ENCODE assay signal across 33 cellular contexts in genomic region chr17:50310455-50311111, GRCh38. TPM values are rescaled to one million over a fixed set of nuclear protein-coding genes. Genes with fewer than 3 reads are reported as not detected.
DNase-seq lines count a peak whose midpoint lies in the region; ATAC-seq and TF ChIP-seq lines count a peak whose summit lies in the region.
"Had no signal": no experiment of that assay in that cellular context is flagged by ENCODE, and none has a peak within 500 bp of the region (broad histone marks: within the 10 kb centered on the region; RNA-seq: fewer than 3 reads in every experiment).

No MANE protein-coding gene starts in this region.

- peaks cover 28% of the 10 kb centered on the region for H3K4me1 Mint-ChIP-seq in activated CD8-positive, alpha-beta T cell treated with anti-CD3 and anti-CD28 coated beads for 36 hours (ENCODE audit: low read depth)
- H3K4me1 Mint-ChIP-seq in activated CD8-positive, alpha-beta T cell treated with anti-CD3 and anti-CD28 coated beads, Interleukin-2, amount 10 ng/mL, durations not matched to agents 7 days and 5 days (ENCODE audit: low read depth), result no peaks in the 10 kb centered on the region
- H3K4me1 Mint-ChIP-seq: activated B cell treated with CpG ODN at 0.5 μM for 24 hours had no signal

- ATAC-seq in activated CD8-positive, alpha-beta T cell treated with anti-CD3 and anti-CD28 coated beads for 36 hours, result no peak
- ATAC-seq in activated CD8-positive, alpha-beta T cell treated with anti-CD3 and anti-CD28 coated beads, Interleukin-2, amount 10 ng/mL, durations not matched to agents 7 days and 5 days, result no peak
- ATAC-seq in GM21528 (IDR thresholded peaks at IDR 0.05; ENCODE audit: low FRiP score, unreplicated experiment), result peak; percentile 11
- ATAC-seq in GM21526 (IDR thresholded peaks at IDR 0.05; ENCODE audit: low FRiP score, unreplicated experiment), result no peak
- ATAC-seq in HG03045 (IDR thresholded peaks at IDR 0.05; ENCODE audit: unreplicated experiment), result no peak
- ATAC-seq: CD8-positive, alpha-beta T cell; effector memory CD8-positive, alpha-beta T cell; esophagus mucosa; heart right ventricle; lower lobe of right lung; mucosa of descending colon; Right ventricle myocardium inferior had no signal

- H3K4me3 ChIP-seq in WERI-Rb-1 (ENCODE audit: low read depth, low read length) (no peak overlapping the region), iPS-20b (ENCODE audit: low read length) (no peak overlapping the region)
- H3K4me3 ChIP-seq: ascending aorta, heart right ventricle, lower lobe of right lung, mucosa of descending colon, ovary, PC-9, right atrium auricular region, spleen had no signal

- no peak for TF ChIP-seq CTCF in activated CD8-positive, alpha-beta T cell treated with anti-CD3 and anti-CD28 coated beads for 36 hours (IDR thresholded peaks at IDR 0.05)
- no peak for TF ChIP-seq CTCF in WERI-Rb-1 (IDR thresholded peaks at IDR 0.05; ENCODE audit: low read depth, low read length)

- CTCF ChIA-PET in activated CD8-positive, alpha-beta T cell treated with anti-CD3 and anti-CD28 coated beads for 36 hours (lab: Charles Lee), result interaction anchor here (2.0 to 5.2 kb wide), 2 partner anchors 110 to 216 kb away, joined by 9 to 36 read pairs; partner anchors contain the start of genes COL1A1 and PDK2
- CTCF ChIA-PET in activated CD8-positive, alpha-beta T cell treated with anti-CD3 and anti-CD28 coated beads, Interleukin-2, amount 10 ng/mL, durations not matched to agents 7 days and 5 days (lab: Charles Lee), result interaction anchor here (1.5 to 2.0 kb wide), 2 partner anchors 13 to 14 kb away, joined by 3 to 7 read pairs; no protein-coding TSS in a partner anchor

- H3K27ac ChIP-seq in WERI-Rb-1 (peak overlapping the region; percentile 43), iPS-20b (ENCODE audit: low read length) (peak overlapping the region; percentile 69)
- H3K27ac ChIP-seq: ascending aorta, heart right ventricle, lower lobe of right lung, ovary, PC-9, right atrium auricular region, spleen had no signal

- H3K27me3 Mint-ChIP-seq in activated CD8-positive, alpha-beta T cell treated with anti-CD3 and anti-CD28 coated beads for 36 hours, result peaks cover 17% of the 10 kb centered on the region
- H3K27me3 Mint-ChIP-seq in activated CD8-positive, alpha-beta T cell treated with anti-CD3 and anti-CD28 coated beads, Interleukin-2, amount 10 ng/mL, durations not matched to agents 7 days and 5 days (ENCODE audit: low read depth), result peaks cover 17% of the 10 kb centered on the region

- intact Hi-C loops in activated CD8-positive, alpha-beta T cell treated with anti-CD3 and anti-CD28 coated beads for 36 hours (cut with micrococcal nuclease), result no loop called here

- H3K27ac Mint-ChIP-seq in activated CD8-positive, alpha-beta T cell treated with anti-CD3 and anti-CD28 coated beads for 36 hours, result peak overlapping the region; percentile 64
- no peak overlapping the region for H3K27ac Mint-ChIP-seq in activated CD8-positive, alpha-beta T cell treated with anti-CD3 and anti-CD28 coated beads, Interleukin-2, amount 10 ng/mL, durations not matched to agents 7 days and 5 days
- H3K27ac Mint-ChIP-seq: activated B cell treated with CpG ODN at 0.5 μM for 24 hours; CD8-positive, alpha-beta T cell; effector memory CD8-positive, alpha-beta T cell; nephron progenitor cell had no signal

- H3K9me3 Mint-ChIP-seq in activated CD8-positive, alpha-beta T cell treated with anti-CD3 and anti-CD28 coated beads for 36 hours, result no peaks in the 10 kb centered on the region
- H3K9me3 Mint-ChIP-seq in activated CD8-positive, alpha-beta T cell treated with anti-CD3 and anti-CD28 coated beads, Interleukin-2, amount 10 ng/mL, durations not matched to agents 7 days and 5 days (ENCODE audit: insufficient read depth), result no peaks in the 10 kb centered on the region
- H3K9me3 Mint-ChIP-seq: activated B cell treated with CpG ODN at 0.5 μM for 24 hours; CD8-positive, alpha-beta T cell; effector memory CD8-positive, alpha-beta T cell had no signal

- H3K4me3 Mint-ChIP-seq in activated CD8-positive, alpha-beta T cell treated with anti-CD3 and anti-CD28 coated beads for 36 hours, result no peak overlapping the region
- no peak overlapping the region for H3K4me3 Mint-ChIP-seq in activated CD8-positive, alpha-beta T cell treated with anti-CD3 and anti-CD28 coated beads, Interleukin-2, amount 10 ng/mL, durations not matched to agents 7 days and 5 days
- H3K4me3 Mint-ChIP-seq: activated B cell treated with CpG ODN at 0.5 μM for 24 hours; activated naive CD8-positive, alpha-beta T cell; CD8-positive, alpha-beta T cell; effector memory CD8-positive, alpha-beta T cell; nephron progenitor cell had no signal

- POLR2A ChIA-PET in activated CD8-positive, alpha-beta T cell treated with anti-CD3 and anti-CD28 coated beads for 36 hours (lab: Charles Lee), result no interaction called here
- POLR2A ChIA-PET in activated CD8-positive, alpha-beta T cell treated with anti-CD3 and anti-CD28 coated beads, Interleukin-2, amount 10 ng/mL, durations not matched to agents 7 days and 5 days (lab: Charles Lee), result no interaction called here

- peaks cover 15% of the 10 kb centered on the region for H3K9me3 ChIP-seq in WERI-Rb-1 (ENCODE audit: severe bottlenecking)
- no peaks in the 10 kb centered on the region; the same call in 1 of the 2 replicates for H3K9me3 ChIP-seq in iPS-20b (ENCODE audit: insufficient read depth, low read depth, low read length)
- H3K9me3 ChIP-seq: ascending aorta, heart right ventricle, lower lobe of right lung, mucosa of descending colon, ovary, right atrium auricular region, spleen had no signal

- peaks cover 7% of the 10 kb centered on the region; the same call in 1 of the 2 replicates for H3K4me1 ChIP-seq in iPS-20b (ENCODE audit: insufficient read depth, low read length)
- H3K4me1 ChIP-seq: ascending aorta, lower lobe of right lung, right atrium auricular region, spleen had no signal

- DNase-seq in activated CD8-positive, alpha-beta T cell treated with anti-CD3 and anti-CD28 coated beads for 36 hours, result no peak
- no peak for DNase-seq in activated CD8-positive, alpha-beta T cell treated with anti-CD3 and anti-CD28 coated beads, Interleukin-2, amount 10 ng/mL, durations not matched to agents 7 days and 5 days
- DNase-seq in WERI-Rb-1 (no peak), SKM-1 treated with dmso at 0.1 percent for 144 hours (lab: John Stamatoyannopoulos, UW; ENCODE audit: unreplicated experiment) (no peak)
- DNase-seq: activated B cell treated with CpG ODN at 0.5 μM for 24 hours; activated T-cell treated with anti-CD3 and anti-CD28 coated beads, Interleukin-2, amount 50 U/mL, for 48 hours; caudate nucleus; CD8-positive, alpha-beta T cell; cortex of kidney; effector memory CD8-positive, alpha-beta T cell; foreskin fibroblast; heart right ventricle; kidney glomerular epithelial cell; lower lobe of right lung; mucosa of descending colon; NCI-H1092 treated with DMSO at 0.1 percent for 48 hours; NCI-H1930; NCI-H524 treated with DMSO at 0.1 percent for 48 hours; nephron progenitor cell; NK-92 treated with Interleukin-12 subunit alpha and Interleukin-12 subunit beta, amount 100 ng/mL, for 24 hours; PC-9; spleen; stimulated activated CD4-positive, alpha-beta T cell treated with anti-CD3 and anti-CD28 coated beads, Interleukin-2, amount 100 ng/mL, for 48 hours had no signal

- H3K27me3 ChIP-seq in WERI-Rb-1 (ENCODE audit: insufficient read depth, low read depth, severe bottlenecking), result no peaks in the 10 kb centered on the region
- no peaks in the 10 kb centered on the region for H3K27me3 ChIP-seq in iPS-20b (ENCODE audit: insufficient read depth, low read length)
- H3K27me3 ChIP-seq: ascending aorta, ovary, right atrium auricular region had no signal

- H3K36me3 ChIP-seq in WERI-Rb-1, result no peaks in the 10 kb centered on the region
- no peaks in the 10 kb centered on the region for H3K36me3 ChIP-seq in iPS-20b (ENCODE audit: insufficient read depth, low read depth, low read length)
- H3K36me3 ChIP-seq: ascending aorta, heart right ventricle, lower lobe of right lung, ovary, right atrium auricular region, spleen had no signal

- no peaks in the 10 kb centered on the region for H3K36me3 Mint-ChIP-seq in activated CD8-positive, alpha-beta T cell treated with anti-CD3 and anti-CD28 coated beads for 36 hours (ENCODE audit: low read depth)
- H3K36me3 Mint-ChIP-seq in activated CD8-positive, alpha-beta T cell treated with anti-CD3 and anti-CD28 coated beads, Interleukin-2, amount 10 ng/mL, durations not matched to agents 7 days and 5 days (ENCODE audit: low read depth), result no peaks in the 10 kb centered on the region
- H3K36me3 Mint-ChIP-seq: CD8-positive, alpha-beta T cell had no signal

- no peak overlapping the region; the same call in 1 of the 2 replicates for H3K9ac ChIP-seq in iPS-20b (ENCODE audit: low read depth, low read length)

RNA-seq across cellular contexts. Expression of gene XYLT2, which starts 35.3 kb away (rescaled TPM):
- total RNA-seq in activated CD8-positive, alpha-beta T cell treated with anti-CD3 and anti-CD28 coated beads for 36 hours, result 10 to 100 TPM; 24.4 to 25.3 TPM
- total RNA-seq in activated CD8-positive, alpha-beta T cell treated with anti-CD3 and anti-CD28 coated beads, Interleukin-2, amount 10 ng/mL, durations not matched to agents 7 days and 5 days, result 10 to 100 TPM; 24.7 to 26.0 TPM

RNA-seq across cellular contexts. Expression of gene TMEM92, which starts 36.3 kb away (rescaled TPM):
- not detected for total RNA-seq in activated CD8-positive, alpha-beta T cell treated with anti-CD3 and anti-CD28 coated beads for 36 hours
- not detected for total RNA-seq in activated CD8-positive, alpha-beta T cell treated with anti-CD3 and anti-CD28 coated beads, Interleukin-2, amount 10 ng/mL, durations not matched to agents 7 days and 5 days
- total RNA-seq: activated B cell treated with CpG ODN at 0.5 μM for 24 hours; ascending aorta; CD8-positive, alpha-beta T cell; heart right ventricle; right atrium auricular region; Right ventricle myocardium inferior had no signal
